ENCODE assay signal across 13 cellular contexts in the genomic region with DNA sequence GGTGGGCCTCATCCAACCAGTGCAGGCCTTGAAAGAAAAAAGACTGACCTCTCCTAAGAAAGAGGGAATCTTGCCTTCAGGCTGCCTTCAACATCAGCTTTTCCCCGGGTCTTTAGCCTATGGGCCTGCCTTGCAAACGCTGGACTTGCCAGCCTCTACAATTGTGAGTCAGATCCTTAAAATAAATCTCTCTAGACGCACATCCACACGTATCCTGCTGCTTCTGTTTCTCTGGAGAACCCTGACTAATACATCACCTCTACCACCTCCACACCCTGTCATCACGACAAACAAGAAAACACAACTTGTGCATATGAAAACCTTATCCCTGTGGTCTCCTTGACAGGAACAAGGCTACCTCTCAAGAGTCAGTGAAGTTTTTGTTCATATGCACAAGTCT. TPM values are rescaled to one million over a fixed set of nuclear protein-coding genes. Genes with fewer than 3 reads are reported as not detected.
A peak's percentile ranks its signal among the peaks of the same experiment; 100 is the strongest.
DNase-seq lines count a peak whose midpoint lies in the region; TF ChIP-seq lines count a peak whose summit lies in the region.
"Had no signal": no experiment of that assay in that cellular context is flagged by ENCODE, and none has a peak within 500 bp of the region (broad histone marks: within the 10 kb centered on the region; RNA-seq: fewer than 3 reads in every experiment).

No MANE protein-coding gene starts in this region.

- peak overlapping the region; percentile 36 for H3K9ac ChIP-seq in smooth muscle cell (ENCODE audit: low read depth)

- H3K4me3 ChIP-seq in smooth muscle cell, result no peak overlapping the region

- H2AFZ ChIP-seq in smooth muscle cell (ENCODE audit: low read depth), result no peak overlapping the region

- WGBS in smooth muscle cell (ENCODE audit: low lambda C conversion rate), result 6% methylated on average over 5 of the region's 5 CpGs

- H3K4me2 ChIP-seq in smooth muscle cell, result peak overlapping the region; percentile 52

- peaks cover 11% of the 10 kb centered on the region for H3K9me3 ChIP-seq in smooth muscle cell (replicated peaks; ENCODE audit: low read depth)

- H3K27ac ChIP-seq in smooth muscle cell (ENCODE audit: low read depth), result peak overlapping the region; percentile 77

- intact Hi-C loops in cardiac septum (cut with DNase I), result loop anchor here (5.0 kb wide), 1 partner anchor 36 kb away; no protein-coding TSS in a partner anchor

- H3K4me1 ChIP-seq in smooth muscle cell (ENCODE audit: low read depth), result no peaks in the 10 kb centered on the region

- H4K20me1 ChIP-seq in smooth muscle cell (ENCODE audit: low read depth), result peaks cover 98% of the 10 kb centered on the region

- no peaks in the 10 kb centered on the region for H3K27me3 ChIP-seq in smooth muscle cell (ENCODE audit: low read depth)

- no peaks in the 10 kb centered on the region for H3K36me3 ChIP-seq in smooth muscle cell (ENCODE audit: low read depth)

- peaks cover 93% of the 10 kb centered on the region for H3K79me2 ChIP-seq in smooth muscle cell (ENCODE audit: low read depth)

- H3F3A ChIP-seq in smooth muscle cell (ENCODE audit: low read depth), result peaks cover 16% of the 10 kb centered on the region

- TF ChIP-seq CTCF in smooth muscle cell (IDR thresholded peaks at IDR 0.05; ENCODE audit: borderline replicate concordance, insufficient read depth, poor library complexity, severe bottlenecking), result no peak

- peak; percentile 27 for DNase-seq in H4 (ENCODE audit: low spot score)
- DNase-seq in amniotic stem cell (lab: John Stamatoyannopoulos, UW), result peak; percentile 70
- peak; percentile 9 for DNase-seq in cardiac septum (ENCODE audit: low spot score)
- DNase-seq in smooth muscle cell (lab: John Stamatoyannopoulos, UW; ENCODE audit: unreplicated experiment), result no peak
- no peak for DNase-seq in iPS-NIHi11 (ENCODE audit: low spot score)
- DNase-seq in NCI-H524 (lab: John Stamatoyannopoulos, UW), result no peak
- no peak for DNase-seq in germinal center (ENCODE audit: low spot score)
- DNase-seq in epidermal melanocyte (ENCODE audit: insufficient read length, low spot score), result no peak
- DNase-seq: activated T-cell treated with anti-CD3 and anti-CD28 coated beads for 4 hours; KBM-7; NCI-H510A; stimulated activated naive CD8-positive, alpha-beta T cell treated with anti-CD3 and anti-CD28 coated beads, Interleukin-15, Interleukin-2, amounts not matched to agents 100 U/mL and 50 U/mL, for 24 hours; T-helper 17 cell had no signal

RNA-seq across cellular contexts. Expression of a gene that starts 11.8 kb away (rescaled TPM):
- 38.4 and 39.3 TPM in 2 replicates for total RNA-seq in H4 (2014; rRNA removed; shearing (Covaris generic))
- total RNA-seq in cardiac septum (35.6 TPM), smooth muscle cell (65.2 and 86.2 TPM in 2 replicates)
- 67.6 and 69.6 TPM in 2 replicates for polyA plus RNA-seq in smooth muscle cell

Comparison
In these comparisons a context has a peak if more than half of its experiments do, and no peak if none do; other contexts are left out.
1. DNase-seq: peak in H4 (single experiment), amniotic stem cell (single experiment) and cardiac septum (single experiment); none in smooth muscle cell (single experiment), iPS-NIHi11 (single experiment), NCI-H524 (0 of 2), germinal center (single experiment) and epidermal melanocyte (single experiment).